ENCODE assay signal across 8 cellular contexts in genomic region chr5:103582364-103582763, GRCh38. TPM values are rescaled to one million over a fixed set of nuclear protein-coding genes. Genes with fewer than 3 reads are reported as not detected.
DNase-seq lines count a peak whose midpoint lies in the region; ATAC-seq and TF ChIP-seq lines count a peak whose summit lies in the region.

No MANE protein-coding gene starts in this region.

- ATAC-seq in body of pancreas (peak; percentile 72), lower lobe of right lung (no peak), T-cell (replicated peaks in 1 of 4) (no peak)

- no peaks in the 10 kb centered on the region for H3K4me1 ChIP-seq in HEK293 (ENCODE audit: control insufficient read depth, insufficient read depth, low read length)
- no peaks in the 10 kb centered on the region for H3K4me1 ChIP-seq in body of pancreas
- H3K4me1 ChIP-seq in lower lobe of right lung: no peaks in the 10 kb centered on the region

- TF ChIP-seq POLR2A in body of pancreas (IDR thresholded peaks at IDR 0.05): no peak

- CTCF ChIA-PET in HEK293 (lab: Yijun Ruan, JAX): interaction anchor here (0.7 to 8.8 kb wide), 12 partner anchors 15 to 769 kb away, joined by 3 to 112 read pairs (median 3); no protein-coding TSS in a partner anchor
- CTCF ChIA-PET in T-cell (lab: Charles Lee): no interaction called here

- no peak overlapping the region for H3K27ac Mint-ChIP-seq in T-cell

- 7 to 20% methylated on average over 2 of the region's 2 CpGs for WGBS in body of pancreas, 2 donors

- peak; percentile 64 for DNase-seq in EH (ENCODE audit: low read depth)
- peak; percentile 9 for DNase-seq in NCI-H2227 treated with DMSO at 0.1 percent for 48 hours (lab: John Stamatoyannopoulos, UW)
- DNase-seq in body of pancreas: peak; percentile 41 to 52 (median 45)
- no peak for DNase-seq in lower lobe of right lung
- DNase-seq in amniotic stem cell (lab: John Stamatoyannopoulos, UW): no peak
- no peak for DNase-seq in stimulated activated CD4-positive, alpha-beta T cell treated with anti-CD3 and anti-CD28 coated beads, Interleukin-12 subunit alpha, Interleukin-12 subunit beta, amount 100 ng/mL, for 4 hours
- DNase-seq in T-cell: no peak

- H3K4me1 Mint-ChIP-seq in T-cell: no peaks in the 10 kb centered on the region

- H3K36me3 Mint-ChIP-seq in T-cell: no peaks in the 10 kb centered on the region

- TF ChIP-seq CTCF in HEK293 (tag by site-specific recombination; IDR thresholded peaks at IDR 0.05): no peak
- peak in 6 of 7 experiments; percentile 39 to 64 (median 48) for TF ChIP-seq CTCF in body of pancreas (IDR thresholded peaks at IDR 0.05)
- TF ChIP-seq CTCF in lower lobe of right lung (IDR thresholded peaks at IDR 0.05): peak; percentile 41

- no peaks in the 10 kb centered on the region for H3K9me3 Mint-ChIP-seq in T-cell

- H3K27ac ChIP-seq in HEK293 (ENCODE audit: extremely low read depth, low read depth, low read length) (no peak overlapping the region), body of pancreas (no peak overlapping the region), lower lobe of right lung (no peak overlapping the region)

- H3K4me3 ChIP-seq in HEK293 (ENCODE audit: low read depth, low read length) (no peak overlapping the region), body of pancreas (no peak overlapping the region), lower lobe of right lung (no peak overlapping the region)

- no peak overlapping the region for H3K4me3 Mint-ChIP-seq in T-cell

- POLR2A ChIA-PET in HEK293 (lab: Yijun Ruan, JAX) (no interaction called here), T-cell (lab: Charles Lee) (no interaction called here)

- H3K36me3 ChIP-seq in HEK293 (ENCODE audit: control insufficient read depth in 2 of 2, insufficient read depth in 1 of 2, low read length in 2 of 2) (no peaks in the 10 kb centered on the region), body of pancreas (replicated peaks in 1 of 2; ENCODE audit: insufficient read depth in 1 of 2, low read depth in 2 of 2) (no peaks in the 10 kb centered on the region), lower lobe of right lung (no peaks in the 10 kb centered on the region)

- H3K27me3 Mint-ChIP-seq in T-cell: no peaks in the 10 kb centered on the region

- H3K27me3 ChIP-seq in body of pancreas (no peaks in the 10 kb centered on the region), lower lobe of right lung (ENCODE audit: low read depth) (no peaks in the 10 kb centered on the region)

- H3K9me3 ChIP-seq in HEK293 (ENCODE audit: control insufficient read depth, insufficient read depth, low read depth, low read length) (no peaks in the 10 kb centered on the region), body of pancreas (no peaks in the 10 kb centered on the region), lower lobe of right lung (no peaks in the 10 kb centered on the region)

- intact Hi-C loops in body of pancreas (cut with DNase I) (no loop called here), lower lobe of right lung (cut with DNase I) (loop anchor here (10.0 kb wide), 1 partner anchor 582 kb away; no protein-coding TSS in a partner anchor)

TF ChIP-seq in HEK293, 187 proteins besides CTCF, POLR2A, EP300 and RAD21:
- TF ChIP-seq ZNF654 (tag by site-specific recombination; IDR thresholded peaks at IDR 0.05; ENCODE audit: low read depth): peak; percentile 67
- no peak for TF ChIP-seq ZNF791 (tag by site-specific recombination; IDR thresholded peaks at IDR 0.05)

RNA-seq across cellular contexts. Expression of gene NUDT12, which starts 19.8 kb away (rescaled TPM):
- total RNA-seq in body of pancreas (10 to 100 TPM; 14.3 to 20.8 TPM), lower lobe of right lung (11.8 TPM), T-cell (1 to 10 TPM in 3 of 5 donors, under 1 TPM in 2; 0.20 to 2.2 (median 1.2) TPM)

Comparison
In these comparisons a context has a peak if more than half of its experiments do, and no peak if none do; other contexts are left out.
1. DNase-seq: peak in EH (single experiment), NCI-H2227 treated with DMSO at 0.1 percent for 48 hours (single experiment) and body of pancreas (4 of 4); none in lower lobe of right lung (single experiment), amniotic stem cell (single experiment), stimulated activated CD4-positive, alpha-beta T cell treated with anti-CD3 and anti-CD28 coated beads, Interleukin-12 subunit alpha, Interleukin-12 subunit beta, amount 100 ng/mL, for 4 hours (single experiment) and T-cell (0 of 34).